ENCODE assay signal across 1 cellular context in genomic region chr4:158778065-158778711, GRCh38.
TF ChIP-seq lines count a peak whose summit lies in the region.

No MANE protein-coding gene starts in this region.

TF ChIP-seq in K562, 482 proteins besides CTCF, POLR2A, EP300 and RAD21 (continued from another document):
- TF ChIP-seq MGA (IDR thresholded peaks at IDR 0.05) (no peak), PBX2 (CRISPR knock-in tag; IDR thresholded peaks at IDR 0.05; ENCODE audit: low read depth) (no peak), PBX2 (tag; conservative IDR thresholded peaks at IDR 0.05; ENCODE audit: low read depth) (0 out of 2 replicates have a peak, but pooled peaks have one; percentile 45), FOS (IDR thresholded peaks at IDR 0.05; ENCODE audit: extremely low read depth, insufficient read length) (no peak), ARID4B (CRISPR knock-in tag; IDR thresholded peaks at IDR 0.05) (no peak), MEIS2 (IDR thresholded peaks at IDR 0.05; ENCODE audit: partially characterized antibody) (peak; percentile 33), ZNF518B (CRISPR knock-in tag; IDR thresholded peaks at IDR 0.05) (no peak), HCFC1 (IDR thresholded peaks at IDR 0.05; ENCODE audit: low read depth, low read length) (no peak)
